ENCODE assay signal across 27 cellular contexts in genomic region chr5:103993028-103993427, GRCh38.
"Had no signal": no experiment of that assay in that cellular context is flagged by ENCODE, and none has a peak within 500 bp of the region (broad histone marks: within the 10 kb centered on the region; RNA-seq: fewer than 3 reads in every experiment).

No MANE protein-coding gene starts in this region.

- H3K4me3 Mint-ChIP-seq: nephron; neural progenitor cell; stimulated activated effector memory CD8-positive, alpha-beta T cell treated with anti-CD3 and anti-CD28 coated beads, Interleukin-12 subunit alpha, Interleukin-12 subunit beta, amount 100 ng/mL, for 72 hours; stimulated activated naive B cell treated with anti-CD40 and anti-IgM and Interleukin-4, amounts not matched to agents 10 μg/mL and 1 μg/mL and 100 μg/mL, for 72 hours; stimulated activated naive CD8-positive, alpha-beta T cell treated with anti-CD3 and anti-CD28 coated beads, Interleukin-15, Interleukin-2, amounts not matched to agents 100 ng/mL and 50 ng/mL, for 24 hours had no signal

- DNase-seq: occipital lobe; ovary; posterior cingulate gyrus; psoas muscle; right cardiac atrium; right lobe of liver; sigmoid colon; small intestine; stimulated activated CD4-positive, alpha-beta T cell treated with anti-CD3 and anti-CD28 coated beads, Interleukin-15, amount 100 ng/mL, for 24 hours; stimulated activated CD4-positive, alpha-beta T cell treated with anti-CD3 and anti-CD28 coated beads, Interleukin-2, amount 100 ng/mL, for 24 hours; stimulated activated CD4-positive, alpha-beta T cell treated with anti-CD3 and anti-CD28 coated beads, Interleukin-2, amount 100 ng/mL, for 48 hours; stimulated activated CD4-positive, alpha-beta T cell treated with anti-CD3 and anti-CD28 coated beads, Interleukin-4, amount 100 ng/mL, for 24 hours; stimulated activated naive B cell treated with anti-CD40 and anti-IgM and Interleukin-4, amounts not matched to agents 10 μg/mL and 1 μg/mL and 100 μg/mL, for 72 hours; stimulated activated naive CD4-positive, alpha-beta T cell treated with Interleukin-2 at 50 U/mL for 16 hours; stomach; thyroid gland; trophoblast cell; upper lobe of left lung had no signal

- H3K4me1 ChIP-seq: neural progenitor cell, parathyroid adenoma, psoas muscle, right lobe of liver, sigmoid colon, stomach, thyroid gland, tibial nerve, upper lobe of left lung, vagina had no signal

- H3K27ac Mint-ChIP-seq: nephron; neural progenitor cell; progenitor cell of endocrine pancreas; stimulated activated effector memory CD8-positive, alpha-beta T cell treated with anti-CD3 and anti-CD28 coated beads, Interleukin-12 subunit alpha, Interleukin-12 subunit beta, amount 100 ng/mL, for 72 hours; stimulated activated naive B cell treated with anti-CD40 and anti-IgM and Interleukin-4, amounts not matched to agents 10 μg/mL and 1 μg/mL and 100 μg/mL, for 72 hours; stimulated activated naive CD8-positive, alpha-beta T cell treated with anti-CD3 and anti-CD28 coated beads, Interleukin-15, Interleukin-2, amounts not matched to agents 100 ng/mL and 50 ng/mL, for 24 hours had no signal

- ATAC-seq: psoas muscle; right cardiac atrium; right lobe of liver; stimulated activated effector memory CD8-positive, alpha-beta T cell treated with anti-CD3 and anti-CD28 coated beads, Interleukin-12 subunit alpha, Interleukin-12 subunit beta, amount 100 ng/mL, for 72 hours; stimulated activated naive B cell treated with anti-CD40 and anti-IgM and Interleukin-4, amounts not matched to agents 10 μg/mL and 1 μg/mL and 100 μg/mL, for 72 hours had no signal

- H3K79me2 ChIP-seq: parathyroid adenoma had no signal

- H2AFZ ChIP-seq: neural progenitor cell, parathyroid adenoma had no signal

- H3K4me1 Mint-ChIP-seq: nephron; neural progenitor cell; stimulated activated effector memory CD8-positive, alpha-beta T cell treated with anti-CD3 and anti-CD28 coated beads, Interleukin-12 subunit alpha, Interleukin-12 subunit beta, amount 100 ng/mL, for 72 hours; stimulated activated naive B cell treated with anti-CD40 and anti-IgM and Interleukin-4, amounts not matched to agents 10 μg/mL and 1 μg/mL and 100 μg/mL, for 72 hours had no signal

- H3K27me3 ChIP-seq: neural progenitor cell, ovary, right lobe of liver, sigmoid colon, stomach, thyroid gland, tibial nerve, upper lobe of left lung, vagina had no signal

- H3K27me3 Mint-ChIP-seq: progenitor cell of endocrine pancreas; stimulated activated naive B cell treated with anti-CD40 and anti-IgM and Interleukin-4, amounts not matched to agents 10 μg/mL and 1 μg/mL and 100 μg/mL, for 72 hours; stimulated activated naive CD8-positive, alpha-beta T cell treated with anti-CD3 and anti-CD28 coated beads, Interleukin-15, Interleukin-2, amounts not matched to agents 100 ng/mL and 50 ng/mL, for 24 hours had no signal

- H3K36me3 Mint-ChIP-seq: neural progenitor cell; stimulated activated effector memory CD8-positive, alpha-beta T cell treated with anti-CD3 and anti-CD28 coated beads, Interleukin-12 subunit alpha, Interleukin-12 subunit beta, amount 100 ng/mL, for 72 hours; stimulated activated naive B cell treated with anti-CD40 and anti-IgM and Interleukin-4, amounts not matched to agents 10 μg/mL and 1 μg/mL and 100 μg/mL, for 72 hours had no signal

- H3K36me3 ChIP-seq: neural progenitor cell, ovary, right lobe of liver, sigmoid colon, stomach, thoracic aorta, thyroid gland, tibial nerve, upper lobe of left lung, vagina had no signal

- H3K4me3 ChIP-seq: neural progenitor cell, ovary, psoas muscle, right lobe of liver, sigmoid colon, stomach, thoracic aorta, thyroid gland, tibial nerve, upper lobe of left lung, vagina had no signal

- H3K9ac ChIP-seq: neural progenitor cell, parathyroid adenoma had no signal

- H3K9me3 ChIP-seq: ovary, psoas muscle, right lobe of liver, stomach, thoracic aorta, thyroid gland, tibial nerve, upper lobe of left lung, vagina had no signal

- H3K27ac ChIP-seq: neural progenitor cell, ovary, parathyroid adenoma, psoas muscle, right lobe of liver, sigmoid colon, stomach, thoracic aorta, thyroid gland, tibial nerve, upper lobe of left lung, vagina had no signal

- H3K4me2 ChIP-seq: neural progenitor cell had no signal
